32 cellular contexts compared by ENCODE assay signal in genomic region chr4:185378264-185378663, GRCh38.
"Had no signal": no experiment of that assay in that cellular context is flagged by ENCODE, and none has a peak within 500 bp of the region (broad histone marks: within the 10 kb centered on the region; RNA-seq: fewer than 3 reads in every experiment).

No MANE protein-coding gene starts in this region.

- H3K4me3 ChIP-seq: adrenal gland, body of pancreas, cardiac muscle cell, colonic mucosa had no signal

- H3K9me3 ChIP-seq: adrenal gland, body of pancreas, colonic mucosa had no signal

- ATAC-seq: activated CD4-positive, alpha-beta T cell treated with anti-CD3 and anti-CD28 coated beads for 36 hours; activated CD8-positive, alpha-beta memory T cell treated with anti-CD3 and anti-CD28 coated beads, Interleukin-2, amount 10 ng/mL, durations not matched to agents 7 days and 5 days; activated CD8-positive, alpha-beta T cell treated with anti-CD3 and anti-CD28 coated beads, Interleukin-2, amount 10 ng/mL, durations not matched to agents 7 days and 5 days; activated naive CD8-positive, alpha-beta T cell treated with anti-CD3 and anti-CD28 coated beads, Interleukin-2, amount 50 U/mL, for 24 hours; body of pancreas; esophagus mucosa had no signal

- H3K27ac ChIP-seq: adrenal gland, body of pancreas, cardiac muscle cell, colonic mucosa had no signal

- FAIRE-seq: endometrium, frontal cortex had no signal

- H3K36me3 ChIP-seq: adrenal gland, cardiac muscle cell, colonic mucosa had no signal

- H3K4me3 Mint-ChIP-seq: activated CD4-positive, alpha-beta memory T cell treated with anti-CD3 and anti-CD28 coated beads for 36 hours; activated CD4-positive, alpha-beta T cell treated with anti-CD3 and anti-CD28 coated beads for 36 hours; activated CD4-positive, alpha-beta T cell treated with anti-CD3 and anti-CD28 coated beads, Interleukin-2, amount 10 ng/mL, durations not matched to agents 24 days and 14 days; activated CD8-positive, alpha-beta memory T cell treated with anti-CD3 and anti-CD28 coated beads, Interleukin-2, amount 10 ng/mL, durations not matched to agents 7 days and 5 days; activated CD8-positive, alpha-beta T cell treated with anti-CD3 and anti-CD28 coated beads, Interleukin-2, amount 10 ng/mL, durations not matched to agents 7 days and 5 days; activated naive CD4-positive, alpha-beta T cell treated with anti-CD3 and anti-CD28 coated beads for 36 hours; activated naive CD4-positive, alpha-beta T cell treated with anti-CD3 and anti-CD28 coated beads, Interleukin-2, amount 50 U/mL, for 24 hours; activated naive CD8-positive, alpha-beta T cell treated with anti-CD3 and anti-CD28 coated beads for 36 hours; activated naive CD8-positive, alpha-beta T cell treated with anti-CD3 and anti-CD28 coated beads, Interleukin-2, amount 50 U/mL, for 24 hours; activated T-helper 1 cell treated with anti-CD3 and anti-CD28 coated beads, Interleukin-12 subunit alpha, Interleukin-12 subunit beta, Interleukin-2, Interleukin-4 antibody, amounts not matched to agents 30 ng/mL and 10 ng/mL and 1 ng/mL, durations not matched to agents 14 hours and 24 hours and 36 hours had no signal

- H3K4me1 ChIP-seq: adrenal gland, colonic mucosa had no signal

- H3K4me1 Mint-ChIP-seq: activated CD4-positive, alpha-beta T cell treated with anti-CD3 and anti-CD28 coated beads for 36 hours; activated CD4-positive, alpha-beta T cell treated with anti-CD3 and anti-CD28 coated beads, Interleukin-2, amount 10 ng/mL, durations not matched to agents 24 days and 14 days; activated CD8-positive, alpha-beta memory T cell treated with anti-CD3 and anti-CD28 coated beads, Interleukin-2, amount 10 ng/mL, durations not matched to agents 7 days and 5 days; activated naive CD4-positive, alpha-beta T cell treated with anti-CD3 and anti-CD28 coated beads, Interleukin-2, amount 50 U/mL, for 24 hours; activated naive CD8-positive, alpha-beta T cell treated with anti-CD3 and anti-CD28 coated beads for 36 hours; activated naive CD8-positive, alpha-beta T cell treated with anti-CD3 and anti-CD28 coated beads, Interleukin-2, amount 50 U/mL, for 24 hours had no signal

- H3K27me3 Mint-ChIP-seq: activated CD4-positive, alpha-beta memory T cell treated with anti-CD3 and anti-CD28 coated beads for 36 hours; activated CD4-positive, alpha-beta T cell treated with anti-CD3 and anti-CD28 coated beads for 36 hours; activated CD4-positive, alpha-beta T cell treated with anti-CD3 and anti-CD28 coated beads, Interleukin-2, amount 10 ng/mL, durations not matched to agents 24 days and 14 days; activated CD8-positive, alpha-beta memory T cell treated with anti-CD3 and anti-CD28 coated beads, Interleukin-2, amount 10 ng/mL, durations not matched to agents 7 days and 5 days; activated naive CD4-positive, alpha-beta T cell treated with anti-CD3 and anti-CD28 coated beads, Interleukin-2, amount 50 U/mL, for 24 hours; activated naive CD8-positive, alpha-beta T cell treated with anti-CD3 and anti-CD28 coated beads, Interleukin-2, amount 50 U/mL, for 24 hours had no signal

- H3K9me3 Mint-ChIP-seq: activated CD4-positive, alpha-beta T cell treated with anti-CD3 and anti-CD28 coated beads, Interleukin-2, amount 10 ng/mL, durations not matched to agents 24 days and 14 days; activated T-helper 1 cell treated with anti-CD3 and anti-CD28 coated beads, Interleukin-12 subunit alpha, Interleukin-12 subunit beta, Interleukin-2, Interleukin-4 antibody, amounts not matched to agents 30 ng/mL and 10 ng/mL and 1 ng/mL, durations not matched to agents 14 hours and 24 hours and 36 hours had no signal

- H3K27ac Mint-ChIP-seq: activated CD4-positive, alpha-beta memory T cell treated with anti-CD3 and anti-CD28 coated beads for 36 hours; activated CD4-positive, alpha-beta T cell treated with anti-CD3 and anti-CD28 coated beads for 36 hours; activated CD4-positive, alpha-beta T cell treated with anti-CD3 and anti-CD28 coated beads, Interleukin-2, amount 10 ng/mL, durations not matched to agents 24 days and 14 days; activated CD8-positive, alpha-beta memory T cell treated with anti-CD3 and anti-CD28 coated beads, Interleukin-2, amount 10 ng/mL, durations not matched to agents 7 days and 5 days; activated CD8-positive, alpha-beta T cell treated with anti-CD3 and anti-CD28 coated beads, Interleukin-2, amount 10 ng/mL, durations not matched to agents 7 days and 5 days; activated naive CD4-positive, alpha-beta T cell treated with anti-CD3 and anti-CD28 coated beads for 36 hours; activated naive CD4-positive, alpha-beta T cell treated with anti-CD3 and anti-CD28 coated beads, Interleukin-2, amount 50 U/mL, for 24 hours; activated naive CD8-positive, alpha-beta T cell treated with anti-CD3 and anti-CD28 coated beads for 36 hours; activated naive CD8-positive, alpha-beta T cell treated with anti-CD3 and anti-CD28 coated beads, Interleukin-2, amount 50 U/mL, for 24 hours; activated T-helper 1 cell treated with anti-CD3 and anti-CD28 coated beads, Interleukin-12 subunit alpha, Interleukin-12 subunit beta, Interleukin-2, Interleukin-4 antibody, amounts not matched to agents 30 ng/mL and 10 ng/mL and 1 ng/mL, durations not matched to agents 14 hours and 24 hours and 36 hours; activated T-helper 2 cell treated with anti-CD3 and anti-CD28 coated beads, Interferon-gamma antibody, Interleukin-2, Interleukin-4, amounts not matched to agents 10 μg/mL and 5 μg/mL and 100 μg/mL, durations not matched to agents 14 hours and 24 hours and 36 hours had no signal

- DNase-seq: activated CD4-positive, alpha-beta memory T cell treated with anti-CD3 and anti-CD28 coated beads for 36 hours; activated CD4-positive, alpha-beta T cell treated with anti-CD3 and anti-CD28 coated beads for 36 hours; activated CD4-positive, alpha-beta T cell treated with anti-CD3 and anti-CD28 coated beads, Interleukin-2, amount 10 ng/mL, durations not matched to agents 24 days and 14 days; activated CD4-positive, CD25-positive, alpha-beta regulatory T cell; activated CD4-positive, CD25-positive, alpha-beta regulatory T cell treated with anti-CD3 and anti-CD28 coated beads, Interleukin-2, amount 50 U/mL, for 72 hours; activated CD8-positive, alpha-beta memory T cell treated with anti-CD3 and anti-CD28 coated beads, Interleukin-2, amount 10 ng/mL, durations not matched to agents 7 days and 5 days; activated CD8-positive, alpha-beta memory T cell treated with anti-CD3 and anti-CD28 coated beads, Interleukin-2, amount 50 U/mL, for 4 hours; activated CD8-positive, alpha-beta T cell treated with anti-CD3 and anti-CD28 coated beads, Interleukin-2, amount 10 ng/mL, durations not matched to agents 7 days and 5 days; activated effector memory CD4-positive, alpha-beta T cell treated with anti-CD3 and anti-CD28 coated beads, Interleukin-2, amount 50 U/mL, for 16 hours; activated naive CD4-positive, alpha-beta T cell treated with anti-CD3 and anti-CD28 coated beads for 36 hours; activated naive CD8-positive, alpha-beta T cell treated with anti-CD3 and anti-CD28 coated beads for 36 hours; activated naive CD8-positive, alpha-beta T cell treated with anti-CD3 and anti-CD28 coated beads, Interleukin-2, amount 50 U/mL, for 24 hours; activated T-cell treated with anti-CD3 and anti-CD28 coated beads, Interleukin-2, amount 50 U/mL, for 1 hour; activated T-cell treated with anti-CD3 and anti-CD28 coated beads, Interleukin-2, amount 50 U/mL, for 48 hours; adrenal gland; amygdala; aorta; body of pancreas; central memory CD4-positive, alpha-beta T cell; cerebellar nuclear complex; colonic mucosa; effector CD8-positive, alpha-beta T cell; foreskin fibroblast; head of caudate nucleus; T-helper 2 cell had no signal

- H3K27me3 ChIP-seq: adrenal gland, body of pancreas, cardiac muscle cell, colonic mucosa had no signal
